ENCODE assay signal across 25 cellular contexts in genomic region chr20:2195614-2196013, GRCh38.
"Had no signal": no experiment of that assay in that cellular context is flagged by ENCODE, and none has a peak within 500 bp of the region (broad histone marks: within the 10 kb centered on the region; RNA-seq: fewer than 3 reads in every experiment).

No MANE protein-coding gene starts in this region.

- H3K36me3 ChIP-seq: adrenal gland, pancreas had no signal

- DNase-seq: activated CD4-positive, alpha-beta memory T cell treated with anti-CD3 and anti-CD28 coated beads for 36 hours; activated CD4-positive, alpha-beta T cell treated with anti-CD3 and anti-CD28 coated beads, Interleukin-2, amount 10 ng/mL, durations not matched to agents 24 days and 14 days; activated CD4-positive, CD25-positive, alpha-beta regulatory T cell treated with anti-CD3 and anti-CD28 coated beads, Interleukin-2, amount 50 U/mL, for 72 hours; activated CD8-positive, alpha-beta memory T cell treated with anti-CD3 and anti-CD28 coated beads, Interleukin-2, amount 50 U/mL, for 4 hours; activated effector memory CD4-positive, alpha-beta T cell treated with anti-CD3 and anti-CD28 coated beads, Interleukin-2, amount 50 U/mL, for 16 hours; activated naive CD4-positive, alpha-beta T cell treated with anti-CD3 and anti-CD28 coated beads for 36 hours; activated naive CD8-positive, alpha-beta T cell treated with anti-CD3 and anti-CD28 coated beads for 36 hours; activated T-cell treated with anti-CD3 and anti-CD28 coated beads, Interleukin-2, amount 50 U/mL, for 1 hour; adrenal gland; aorta; body of pancreas; dorsolateral prefrontal cortex; effector memory CD4-positive, alpha-beta T cell; foreskin fibroblast; hippocampal formation; immature natural killer cell; naive thymus-derived CD4-positive, alpha-beta T cell; nucleus accumbens; pancreas; psoas muscle; stimulated activated CD4-positive, alpha-beta T cell treated with anti-CD3 and anti-CD28 coated beads, Interleukin-15, amount 100 ng/mL, for 24 hours; stimulated activated naive CD8-positive, alpha-beta T cell treated with anti-CD3 and anti-CD28 coated beads, Interleukin-15, Interleukin-2, amounts not matched to agents 100 U/mL and 50 U/mL, for 24 hours; T-helper 9 cell had no signal

- ATAC-seq: body of pancreas; naive thymus-derived CD4-positive, alpha-beta T cell; pancreas; psoas muscle; stimulated activated naive CD8-positive, alpha-beta T cell treated with anti-CD3 and anti-CD28 coated beads, Interleukin-15, Interleukin-2, amounts not matched to agents 100 U/mL and 50 U/mL, for 24 hours had no signal

- H3K4me3 ChIP-seq: adrenal gland, body of pancreas, coronary artery, dorsolateral prefrontal cortex, pancreas, psoas muscle had no signal

- H3K27me3 ChIP-seq: adrenal gland, body of pancreas, dorsolateral prefrontal cortex, pancreas had no signal

- H3K9me3 ChIP-seq: adrenal gland, body of pancreas, pancreas, psoas muscle had no signal

- H3K4me1 ChIP-seq: adrenal gland, psoas muscle had no signal

- H3K27ac ChIP-seq: adrenal gland, body of pancreas, coronary artery, dorsolateral prefrontal cortex, pancreas, psoas muscle, VCaP had no signal
